Comparison of ENCODE assay signal across 8 cellular contexts in genomic region chr16:27272697-27273096, GRCh38. TPM values are rescaled to one million over a fixed set of nuclear protein-coding genes. Genes with fewer than 3 reads are reported as not detected.
DNase-seq lines count a peak whose midpoint lies in the region; TF ChIP-seq lines count a peak whose summit lies in the region.
"Not testable (repeated sequence)": the region's sequence is repeated elsewhere in the genome, so short reads cannot be mapped to it uniquely, and the experiment has no call there.

No MANE protein-coding gene starts in this region.

- H3K4me3 ChIP-seq in BLaER1, hepatocyte: not testable (repeated sequence)

- peaks cover 49% of the 10 kb centered on the region for H3K4me1 Mint-ChIP-seq in T-helper 1 cell treated with Interleukin-12 subunit alpha and Interleukin-12 subunit beta and Interleukin-4 antibody, amounts not matched to agents 30 μg/mL and 1 μg/mL, for 36 hours (ENCODE audit: low read depth)
- H3K4me1 Mint-ChIP-seq in activated CD4-positive, alpha-beta T cell treated with anti-CD3 and anti-CD28 coated beads, Interleukin-2, amount 10 ng/mL, durations not matched to agents 24 days and 14 days, result peaks cover 65% of the 10 kb centered on the region
- H3K4me1 Mint-ChIP-seq in activated naive CD4-positive, alpha-beta T cell treated with anti-CD3 and anti-CD28 coated beads, Interleukin-2, amount 50 U/mL, for 24 hours, result peaks cover 74% of the 10 kb centered on the region
- not testable (repeated sequence) for H3K4me1 Mint-ChIP-seq in osteocyte (ENCODE audit: unreplicated experiment); type B pancreatic cell (ENCODE audit: unreplicated experiment)

- not testable (repeated sequence) for DNase-seq in activated CD4-positive, alpha-beta T cell treated with anti-CD3 and anti-CD28 coated beads, Interleukin-2, amount 10 ng/mL, durations not matched to agents 24 days and 14 days; hepatocyte (ENCODE audit: low spot score)
- peak; percentile 45 for DNase-seq in activated CD8-positive, alpha-beta memory T cell treated with anti-CD3 and anti-CD28 coated beads, Interleukin-2, amount 50 U/mL, for 48 hours
- peak; percentile 19 for DNase-seq in osteocyte (ENCODE audit: extremely low spot score, unreplicated experiment)
- peak; percentile 16 for DNase-seq in type B pancreatic cell (ENCODE audit: extremely low spot score, unreplicated experiment)

- not testable (repeated sequence) for H3K9me3 Mint-ChIP-seq in T-helper 1 cell treated with Interleukin-12 subunit alpha and Interleukin-12 subunit beta and Interleukin-4 antibody, amounts not matched to agents 30 μg/mL and 1 μg/mL, for 36 hours; activated CD4-positive, alpha-beta T cell treated with anti-CD3 and anti-CD28 coated beads, Interleukin-2, amount 10 ng/mL, durations not matched to agents 24 days and 14 days; activated naive CD4-positive, alpha-beta T cell treated with anti-CD3 and anti-CD28 coated beads, Interleukin-2, amount 50 U/mL, for 24 hours; osteocyte (ENCODE audit: unreplicated experiment); type B pancreatic cell

- H3K79me2 ChIP-seq in hepatocyte, result not testable (repeated sequence)

- H3K9me3 ChIP-seq in BLaER1; hepatocyte (ENCODE audit: low read depth): not testable (repeated sequence)

- not testable (repeated sequence) for H3K27me3 ChIP-seq in BLaER1, hepatocyte

- peaks cover 21% of the 10 kb centered on the region for H3K36me3 Mint-ChIP-seq in T-helper 1 cell treated with Interleukin-12 subunit alpha and Interleukin-12 subunit beta and Interleukin-4 antibody, amounts not matched to agents 30 μg/mL and 1 μg/mL, for 36 hours (ENCODE audit: low read depth)
- H3K36me3 Mint-ChIP-seq in activated CD4-positive, alpha-beta T cell treated with anti-CD3 and anti-CD28 coated beads, Interleukin-2, amount 10 ng/mL, durations not matched to agents 24 days and 14 days (ENCODE audit: low read depth), result peaks cover 17% of the 10 kb centered on the region
- not testable (repeated sequence) for H3K36me3 Mint-ChIP-seq in activated naive CD4-positive, alpha-beta T cell treated with anti-CD3 and anti-CD28 coated beads, Interleukin-2, amount 50 U/mL, for 24 hours; osteocyte (ENCODE audit: unreplicated experiment); type B pancreatic cell

- not testable (repeated sequence) for H2AFZ ChIP-seq in hepatocyte

- H3K27ac ChIP-seq in BLaER1, result not testable (repeated sequence)
- H3K27ac ChIP-seq in hepatocyte, result peak overlapping the region; percentile 91

- WGBS in hepatocyte (ENCODE audit: low lambda C conversion rate, missing lambda C conversion rate), result 98% methylated on average over 7 of the region's 7 CpGs

- intact Hi-C loops in activated CD4-positive, alpha-beta T cell treated with anti-CD3 and anti-CD28 coated beads, Interleukin-2, amount 10 ng/mL, durations not matched to agents 24 days and 14 days (cut with micrococcal nuclease), result loop anchor here (1.0 kb wide), 1 partner anchor 46 kb away; no protein-coding TSS in a partner anchor

- peak overlapping the region; percentile 76; the same call in 1 of the 2 replicates for H3K4me2 ChIP-seq in BLaER1
- H3K4me2 ChIP-seq in hepatocyte, result not testable (repeated sequence)

- H4K20me1 ChIP-seq in BLaER1; hepatocyte (ENCODE audit: insufficient read depth, poor library complexity, severe bottlenecking): not testable (repeated sequence)

- H3K27ac Mint-ChIP-seq in T-helper 1 cell treated with Interleukin-12 subunit alpha and Interleukin-12 subunit beta and Interleukin-4 antibody, amounts not matched to agents 30 μg/mL and 1 μg/mL, for 36 hours, result peak overlapping the region; percentile 88
- peak overlapping the region; percentile 94 for H3K27ac Mint-ChIP-seq in activated CD4-positive, alpha-beta T cell treated with anti-CD3 and anti-CD28 coated beads, Interleukin-2, amount 10 ng/mL, durations not matched to agents 24 days and 14 days
- H3K27ac Mint-ChIP-seq in activated naive CD4-positive, alpha-beta T cell treated with anti-CD3 and anti-CD28 coated beads, Interleukin-2, amount 50 U/mL, for 24 hours, result peak overlapping the region; percentile 93
- H3K27ac Mint-ChIP-seq in osteocyte (ENCODE audit: unreplicated experiment); type B pancreatic cell: not testable (repeated sequence)

- H3K36me3 ChIP-seq in BLaER1; hepatocyte (replicated peaks; ENCODE audit: insufficient read depth, low read depth): not testable (repeated sequence)

- not testable (repeated sequence) for TF ChIP-seq CTCF in hepatocyte (IDR thresholded peaks at IDR 0.05; ENCODE audit: poor library complexity); osteocyte (IDR thresholded peaks at IDR 0.05); type B pancreatic cell (conservative IDR thresholded peaks at IDR 0.05)

- not testable (repeated sequence) for H3K4me3 Mint-ChIP-seq in T-helper 1 cell treated with Interleukin-12 subunit alpha and Interleukin-12 subunit beta and Interleukin-4 antibody, amounts not matched to agents 30 μg/mL and 1 μg/mL, for 36 hours; activated naive CD4-positive, alpha-beta T cell treated with anti-CD3 and anti-CD28 coated beads, Interleukin-2, amount 50 U/mL, for 24 hours; osteocyte (ENCODE audit: unreplicated experiment); type B pancreatic cell
- peak overlapping the region; percentile 68 for H3K4me3 Mint-ChIP-seq in activated CD4-positive, alpha-beta T cell treated with anti-CD3 and anti-CD28 coated beads, Interleukin-2, amount 10 ng/mL, durations not matched to agents 24 days and 14 days

- H3K9ac ChIP-seq in BLaER1, result not testable (repeated sequence)

- not testable (repeated sequence) for H3K9me2 ChIP-seq in hepatocyte (replicated peaks; ENCODE audit: insufficient read depth)

- not testable (repeated sequence) for H3K27me3 Mint-ChIP-seq in T-helper 1 cell treated with Interleukin-12 subunit alpha and Interleukin-12 subunit beta and Interleukin-4 antibody, amounts not matched to agents 30 μg/mL and 1 μg/mL, for 36 hours (ENCODE audit: low read depth); activated CD4-positive, alpha-beta T cell treated with anti-CD3 and anti-CD28 coated beads, Interleukin-2, amount 10 ng/mL, durations not matched to agents 24 days and 14 days; activated naive CD4-positive, alpha-beta T cell treated with anti-CD3 and anti-CD28 coated beads, Interleukin-2, amount 50 U/mL, for 24 hours; osteocyte (ENCODE audit: unreplicated experiment); type B pancreatic cell

- H3K4me1 ChIP-seq in BLaER1 (peaks cover 41% of the 10 kb centered on the region), hepatocyte (ENCODE audit: insufficient read depth) (peaks cover 16% of the 10 kb centered on the region)

RNA-seq across cellular contexts. Expression of gene NSMCE1, which starts 4.1 kb away (rescaled TPM):
- total RNA-seq in activated CD4-positive, alpha-beta T cell treated with anti-CD3 and anti-CD28 coated beads, Interleukin-2, amount 10 ng/mL, durations not matched to agents 24 days and 14 days, result 143 and 149 TPM in 2 replicates
- total RNA-seq in hepatocyte, result 35.0 and 40.8 TPM in 2 replicates
- 58.2 and 66.3 TPM in 2 replicates for polyA plus RNA-seq in hepatocyte
- total RNA-seq in osteocyte, result 26.4 and 28.3 TPM in 2 replicates
- 27.1 and 33.3 TPM in 2 replicates for total RNA-seq in type B pancreatic cell (ENCODE audit: low replicate concordance)

RNA-seq across cellular contexts. Expression of gene IL4R, which starts 41.1 kb away (rescaled TPM):
- total RNA-seq in activated CD4-positive, alpha-beta T cell treated with anti-CD3 and anti-CD28 coated beads, Interleukin-2, amount 10 ng/mL, durations not matched to agents 24 days and 14 days, result 345 and 375 TPM in 2 replicates
- total RNA-seq in hepatocyte, result 19.0 and 23.6 TPM in 2 replicates
- polyA plus RNA-seq in hepatocyte, result 20.9 and 22.3 TPM in 2 replicates
- total RNA-seq in osteocyte, result 34.5 and 35.9 TPM in 2 replicates
- total RNA-seq in type B pancreatic cell (ENCODE audit: low replicate concordance), result 12.3 and 22.1 TPM in 2 replicates
